In the genomic region with DNA sequence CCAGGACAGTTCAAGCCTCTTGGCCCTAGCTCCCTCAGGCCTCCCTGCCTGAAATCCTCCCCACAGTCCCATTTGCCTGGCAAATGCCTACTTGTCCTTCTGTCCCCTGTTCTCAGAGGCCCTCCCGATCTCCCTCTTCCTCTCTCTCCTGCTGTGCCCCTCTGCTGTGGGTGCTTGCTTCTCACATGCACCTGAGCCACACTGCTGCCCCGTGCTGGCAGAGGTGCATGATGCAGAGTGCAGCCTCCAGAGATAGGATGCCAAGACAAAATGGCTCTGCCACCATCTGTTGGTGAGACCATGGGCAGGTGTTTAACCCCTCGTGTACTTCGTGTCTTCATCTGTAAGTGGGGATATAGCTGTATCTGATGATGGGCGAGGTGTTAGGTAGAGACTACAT, we compare ENCODE assay signal across 1 cellular context.
TF ChIP-seq lines count a peak whose summit lies in the region.

No MANE protein-coding gene starts in this region.

TF ChIP-seq in H1, 55 proteins besides CTCF, POLR2A, EP300 and RAD21:
- TF ChIP-seq TBP (IDR thresholded peaks at IDR 0.05; ENCODE audit: low read depth, low read length) (no peak), TEAD4 (IDR thresholded peaks at IDR 0.05; ENCODE audit: low read depth, low read length) (no peak), FOSL1 (IDR thresholded peaks at IDR 0.05; ENCODE audit: insufficient read depth, low read depth, low read length) (no peak), SIN3A (conservative IDR thresholded peaks at IDR 0.05 in 1 of 2, IDR thresholded peaks at IDR 0.05 in 1 of 2; ENCODE audit: low read depth in 1 of 2, low read length in 2 of 2) (no peak), MAFK (IDR thresholded peaks at IDR 0.05; ENCODE audit: low read depth, low read length) (no peak), RXRA (IDR thresholded peaks at IDR 0.05; ENCODE audit: insufficient read depth, low read depth, low read length) (no peak), GTF2F1 (IDR thresholded peaks at IDR 0.05; ENCODE audit: borderline replicate concordance, low read depth, low read length) (no peak), POLR2AphosphoS5 (IDR thresholded peaks at IDR 0.05; ENCODE audit: low read depth, low read length) (no peak), EZH2 (IDR thresholded peaks at IDR 0.05; ENCODE audit: low read depth, low read length, severe bottlenecking) (no peak)
- TF ChIP-seq, protein P1, sequence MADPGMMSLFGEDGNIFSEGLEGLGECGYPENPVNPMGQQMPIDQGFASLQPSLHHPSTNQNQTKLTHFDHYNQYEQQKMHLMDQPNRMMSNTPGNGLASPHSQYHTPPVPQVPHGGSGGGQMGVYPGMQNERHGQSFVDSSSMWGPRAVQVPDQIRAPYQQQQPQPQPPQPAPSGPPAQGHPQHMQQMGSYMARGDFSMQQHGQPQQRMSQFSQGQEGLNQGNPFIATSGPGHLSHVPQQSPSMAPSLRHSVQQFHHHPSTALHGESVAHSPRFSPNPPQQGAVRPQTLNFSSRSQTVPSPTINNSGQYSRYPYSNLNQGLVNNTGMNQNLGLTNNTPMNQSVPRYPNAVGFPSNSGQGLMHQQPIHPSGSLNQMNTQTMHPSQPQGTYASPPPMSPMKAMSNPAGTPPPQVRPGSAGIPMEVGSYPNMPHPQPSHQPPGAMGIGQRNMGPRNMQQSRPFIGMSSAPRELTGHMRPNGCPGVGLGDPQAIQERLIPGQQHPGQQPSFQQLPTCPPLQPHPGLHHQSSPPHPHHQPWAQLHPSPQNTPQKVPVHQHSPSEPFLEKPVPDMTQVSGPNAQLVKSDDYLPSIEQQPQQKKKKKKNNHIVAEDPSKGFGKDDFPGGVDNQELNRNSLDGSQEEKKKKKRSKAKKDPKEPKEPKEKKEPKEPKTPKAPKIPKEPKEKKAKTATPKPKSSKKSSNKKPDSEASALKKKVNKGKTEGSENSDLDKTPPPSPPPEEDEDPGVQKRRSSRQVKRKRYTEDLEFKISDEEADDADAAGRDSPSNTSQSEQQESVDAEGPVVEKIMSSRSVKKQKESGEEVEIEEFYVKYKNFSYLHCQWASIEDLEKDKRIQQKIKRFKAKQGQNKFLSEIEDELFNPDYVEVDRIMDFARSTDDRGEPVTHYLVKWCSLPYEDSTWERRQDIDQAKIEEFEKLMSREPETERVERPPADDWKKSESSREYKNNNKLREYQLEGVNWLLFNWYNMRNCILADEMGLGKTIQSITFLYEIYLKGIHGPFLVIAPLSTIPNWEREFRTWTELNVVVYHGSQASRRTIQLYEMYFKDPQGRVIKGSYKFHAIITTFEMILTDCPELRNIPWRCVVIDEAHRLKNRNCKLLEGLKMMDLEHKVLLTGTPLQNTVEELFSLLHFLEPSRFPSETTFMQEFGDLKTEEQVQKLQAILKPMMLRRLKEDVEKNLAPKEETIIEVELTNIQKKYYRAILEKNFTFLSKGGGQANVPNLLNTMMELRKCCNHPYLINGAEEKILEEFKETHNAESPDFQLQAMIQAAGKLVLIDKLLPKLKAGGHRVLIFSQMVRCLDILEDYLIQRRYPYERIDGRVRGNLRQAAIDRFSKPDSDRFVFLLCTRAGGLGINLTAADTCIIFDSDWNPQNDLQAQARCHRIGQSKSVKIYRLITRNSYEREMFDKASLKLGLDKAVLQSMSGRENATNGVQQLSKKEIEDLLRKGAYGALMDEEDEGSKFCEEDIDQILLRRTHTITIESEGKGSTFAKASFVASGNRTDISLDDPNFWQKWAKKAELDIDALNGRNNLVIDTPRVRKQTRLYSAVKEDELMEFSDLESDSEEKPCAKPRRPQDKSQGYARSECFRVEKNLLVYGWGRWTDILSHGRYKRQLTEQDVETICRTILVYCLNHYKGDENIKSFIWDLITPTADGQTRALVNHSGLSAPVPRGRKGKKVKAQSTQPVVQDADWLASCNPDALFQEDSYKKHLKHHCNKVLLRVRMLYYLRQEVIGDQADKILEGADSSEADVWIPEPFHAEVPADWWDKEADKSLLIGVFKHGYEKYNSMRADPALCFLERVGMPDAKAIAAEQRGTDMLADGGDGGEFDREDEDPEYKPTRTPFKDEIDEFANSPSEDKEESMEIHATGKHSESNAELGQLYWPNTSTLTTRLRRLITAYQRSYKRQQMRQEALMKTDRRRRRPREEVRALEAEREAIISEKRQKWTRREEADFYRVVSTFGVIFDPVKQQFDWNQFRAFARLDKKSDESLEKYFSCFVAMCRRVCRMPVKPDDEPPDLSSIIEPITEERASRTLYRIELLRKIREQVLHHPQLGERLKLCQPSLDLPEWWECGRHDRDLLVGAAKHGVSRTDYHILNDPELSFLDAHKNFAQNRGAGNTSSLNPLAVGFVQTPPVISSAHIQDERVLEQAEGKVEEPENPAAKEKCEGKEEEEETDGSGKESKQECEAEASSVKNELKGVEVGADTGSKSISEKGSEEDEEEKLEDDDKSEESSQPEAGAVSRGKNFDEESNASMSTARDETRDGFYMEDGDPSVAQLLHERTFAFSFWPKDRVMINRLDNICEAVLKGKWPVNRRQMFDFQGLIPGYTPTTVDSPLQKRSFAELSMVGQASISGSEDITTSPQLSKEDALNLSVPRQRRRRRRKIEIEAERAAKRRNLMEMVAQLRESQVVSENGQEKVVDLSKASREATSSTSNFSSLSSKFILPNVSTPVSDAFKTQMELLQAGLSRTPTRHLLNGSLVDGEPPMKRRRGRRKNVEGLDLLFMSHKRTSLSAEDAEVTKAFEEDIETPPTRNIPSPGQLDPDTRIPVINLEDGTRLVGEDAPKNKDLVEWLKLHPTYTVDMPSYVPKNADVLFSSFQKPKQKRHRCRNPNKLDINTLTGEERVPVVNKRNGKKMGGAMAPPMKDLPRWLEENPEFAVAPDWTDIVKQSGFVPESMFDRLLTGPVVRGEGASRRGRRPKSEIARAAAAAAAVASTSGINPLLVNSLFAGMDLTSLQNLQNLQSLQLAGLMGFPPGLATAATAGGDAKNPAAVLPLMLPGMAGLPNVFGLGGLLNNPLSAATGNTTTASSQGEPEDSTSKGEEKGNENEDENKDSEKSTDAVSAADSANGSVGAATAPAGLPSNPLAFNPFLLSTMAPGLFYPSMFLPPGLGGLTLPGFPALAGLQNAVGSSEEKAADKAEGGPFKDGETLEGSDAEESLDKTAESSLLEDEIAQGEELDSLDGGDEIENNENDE (IDR thresholded peaks at IDR 0.05; ENCODE audit: insufficient replicate concordance, low read length), result no peak
- TF ChIP-seq, protein P2, sequence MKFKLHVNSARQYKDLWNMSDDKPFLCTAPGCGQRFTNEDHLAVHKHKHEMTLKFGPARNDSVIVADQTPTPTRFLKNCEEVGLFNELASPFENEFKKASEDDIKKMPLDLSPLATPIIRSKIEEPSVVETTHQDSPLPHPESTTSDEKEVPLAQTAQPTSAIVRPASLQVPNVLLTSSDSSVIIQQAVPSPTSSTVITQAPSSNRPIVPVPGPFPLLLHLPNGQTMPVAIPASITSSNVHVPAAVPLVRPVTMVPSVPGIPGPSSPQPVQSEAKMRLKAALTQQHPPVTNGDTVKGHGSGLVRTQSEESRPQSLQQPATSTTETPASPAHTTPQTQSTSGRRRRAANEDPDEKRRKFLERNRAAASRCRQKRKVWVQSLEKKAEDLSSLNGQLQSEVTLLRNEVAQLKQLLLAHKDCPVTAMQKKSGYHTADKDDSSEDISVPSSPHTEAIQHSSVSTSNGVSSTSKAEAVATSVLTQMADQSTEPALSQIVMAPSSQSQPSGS (IDR thresholded peaks at IDR 0.05; ENCODE audit: low read length), result no peak
